1 cellular context compared by ENCODE assay signal in the genomic region with DNA sequence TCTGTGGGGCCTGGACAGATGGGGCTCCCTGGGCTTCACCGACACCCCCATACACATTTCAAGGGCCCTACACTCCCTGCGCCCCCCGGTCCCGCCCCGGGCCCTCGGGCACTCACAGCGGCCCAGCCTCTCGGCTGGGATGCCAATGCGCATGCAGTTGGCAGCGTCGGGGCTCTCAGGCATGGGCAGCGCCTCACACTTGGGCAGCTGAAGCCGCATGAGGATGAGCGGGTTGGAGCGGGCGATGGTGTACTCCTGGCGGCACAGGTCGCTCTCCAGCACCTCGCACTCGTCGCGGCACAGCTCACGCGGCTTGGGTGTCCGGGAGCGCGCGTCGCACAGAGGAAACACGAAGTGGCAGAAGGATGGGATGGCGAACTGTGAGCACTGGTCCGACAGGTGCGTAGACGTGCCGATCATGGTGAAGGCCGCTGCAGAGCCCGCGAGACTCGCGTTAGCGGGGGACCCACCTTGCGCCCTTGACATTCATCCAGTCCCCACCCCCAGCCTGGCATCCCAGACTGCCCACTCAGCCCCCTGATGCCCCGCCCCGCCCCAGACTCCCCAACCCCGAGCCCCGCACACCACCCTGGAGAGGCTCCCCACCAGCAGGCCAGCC.
TF ChIP-seq lines count a peak whose summit lies in the region.

No MANE protein-coding gene starts in this region.

TF ChIP-seq in K562, 482 proteins besides CTCF, POLR2A, EP300 and RAD21 (continued from another document):
- no peak for TF ChIP-seq E2F1 (CRISPR knock-in tag; IDR thresholded peaks at IDR 0.05)
